In the genomic region with DNA sequence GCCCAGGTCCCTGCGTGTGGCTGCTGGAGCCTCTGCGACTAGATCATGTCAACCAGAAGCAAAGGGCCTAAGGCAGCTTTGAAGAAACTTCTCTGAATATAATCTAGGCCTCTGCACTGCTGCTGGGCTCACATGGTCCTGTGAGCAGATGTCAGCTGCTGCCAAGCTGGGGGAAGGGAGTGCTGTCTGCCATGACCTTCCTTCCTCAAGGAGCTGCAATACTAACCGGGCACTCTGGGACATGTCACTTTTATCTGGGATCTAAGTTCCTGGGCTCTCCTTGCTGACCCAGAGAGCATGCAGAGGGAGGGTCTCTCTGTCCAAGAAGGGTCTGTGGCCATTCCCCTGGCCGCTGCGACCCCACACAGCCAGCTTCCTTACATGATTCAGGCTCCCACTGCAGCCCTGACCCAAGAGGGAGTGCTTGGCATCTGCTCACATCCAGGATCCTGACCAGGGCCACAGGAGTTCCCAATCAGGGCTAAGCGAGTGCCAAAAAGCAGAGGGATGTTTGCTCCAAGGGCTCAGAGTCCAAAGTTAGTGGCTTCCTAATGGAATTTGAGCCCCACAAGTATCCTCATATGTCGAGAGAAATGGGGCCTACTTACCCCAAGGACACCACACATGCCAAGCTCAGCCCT, we compare ENCODE assay signal across 31 cellular contexts.
DNase-seq lines count a peak whose midpoint lies in the region; ATAC-seq and TF ChIP-seq lines count a peak whose summit lies in the region.
"Had no signal": no experiment of that assay in that cellular context is flagged by ENCODE, and none has a peak within 500 bp of the region (broad histone marks: within the 10 kb centered on the region; RNA-seq: fewer than 3 reads in every experiment).

No MANE protein-coding gene starts in this region.

- no peak overlapping the region for H3K27ac Mint-ChIP-seq in natural killer cell treated with Interleukin-12 subunit alpha and Interleukin-12 subunit beta and Interleukin-15 and Interleukin-18, amount 100 ng/mL, for 72 hours
- H3K27ac Mint-ChIP-seq: activated CD4-positive, alpha-beta T cell treated with anti-CD3 and anti-CD28 coated beads for 36 hours; activated CD8-positive, alpha-beta T cell treated with anti-CD3 and anti-CD28 coated beads for 36 hours; activated naive CD4-positive, alpha-beta T cell treated with anti-CD3 and anti-CD28 coated beads, Interleukin-2, amount 10 ng/mL, durations not matched to agents 7 days and 5 days; activated T-helper 17 cell treated with anti-CD3 and anti-CD28 coated beads, Interleukin-2, amount 50 U/mL, for 72 hours; CD4-positive, alpha-beta T cell had no signal

- H3K27ac ChIP-seq in BLaER1 treated with 17β-estradiol and CSF1 and Interleukin-3, amounts not matched to agents 10 nM and 100 nM, result peak overlapping the region in 2 of 11 experiments; percentile 12 to 34; a peak in 1 of 22 replicates
- H3K27ac ChIP-seq in liver (ENCODE audit: low read depth in 1 of 2, low read length in 2 of 2), result no peak overlapping the region
- H3K27ac ChIP-seq: body of pancreas, gastroesophageal sphincter, thoracic aorta, uterus had no signal

- peaks cover 0 to 2% of the 10 kb centered on the region in 2 donors for H3K27me3 Mint-ChIP-seq in natural killer cell treated with Interleukin-12 subunit alpha and Interleukin-12 subunit beta and Interleukin-15 and Interleukin-18, amount 100 ng/mL, for 72 hours
- H3K27me3 Mint-ChIP-seq: activated CD4-positive, alpha-beta T cell treated with anti-CD3 and anti-CD28 coated beads for 36 hours; activated CD8-positive, alpha-beta T cell treated with anti-CD3 and anti-CD28 coated beads for 36 hours; activated T-helper 17 cell treated with anti-CD3 and anti-CD28 coated beads, Interleukin-2, amount 50 U/mL, for 72 hours; CD4-positive, alpha-beta T cell had no signal

- no peaks in the 10 kb centered on the region for H3K4me1 Mint-ChIP-seq in natural killer cell treated with Interleukin-12 subunit alpha and Interleukin-12 subunit beta and Interleukin-15 and Interleukin-18, amount 100 ng/mL, for 72 hours (ENCODE audit: low read depth in 2 of 2)
- H3K4me1 Mint-ChIP-seq: activated CD4-positive, alpha-beta T cell treated with anti-CD3 and anti-CD28 coated beads for 36 hours; activated naive CD4-positive, alpha-beta T cell treated with anti-CD3 and anti-CD28 coated beads, Interleukin-2, amount 10 ng/mL, durations not matched to agents 7 days and 5 days; activated T-helper 17 cell treated with anti-CD3 and anti-CD28 coated beads, Interleukin-2, amount 50 U/mL, for 72 hours had no signal

- DNase-seq in Right ventricle myocardium superior, result peak; percentile 64
- DNase-seq in sciatic nerve (ENCODE audit: low spot score), result no peak
- DNase-seq in cortex of kidney (lab: John Stamatoyannopoulos, UW), result no peak
- no peak for DNase-seq in NCI-H1417 treated with DMSO at 0.1 percent for 48 hours (lab: John Stamatoyannopoulos, UW)
- DNase-seq in natural killer cell treated with Interleukin-12 subunit alpha and Interleukin-12 subunit beta and Interleukin-15 and Interleukin-18, amount 100 ng/mL, for 72 hours (ENCODE audit: low spot score), result no peak
- no peak for DNase-seq in NCI-H2227 (lab: John Stamatoyannopoulos, UW; ENCODE audit: unreplicated experiment)
- DNase-seq: activated CD4-positive, alpha-beta T cell treated with anti-CD3 and anti-CD28 coated beads for 36 hours; activated CD8-positive, alpha-beta memory T cell treated with anti-CD3 and anti-CD28 coated beads, Interleukin-2, amount 50 U/mL, for 48 hours; activated CD8-positive, alpha-beta T cell treated with anti-CD3 and anti-CD28 coated beads for 36 hours; activated naive CD4-positive, alpha-beta T cell treated with anti-CD3 and anti-CD28 coated beads, Interleukin-2, amount 10 ng/mL, durations not matched to agents 7 days and 5 days; CD4-positive, alpha-beta T cell; cerebellar nuclear complex; hypothalamus; KG1; mesenchymal stem cell; NCI-H1105; NCI-H2029; NCI-H526 treated with DMSO at 0.1 percent for 48 hours; SHP77 treated with DMSO at 0.1 percent for 48 hours; stimulated activated CD4-positive, alpha-beta T cell treated with anti-CD3 and anti-CD28 coated beads, Interleukin-1b, Interleukin-23, amount 100 ng/mL, for 48 hours; stimulated activated naive CD4-positive, alpha-beta T cell treated with Interleukin-2 at 50 U/mL for 16 hours; T-helper 2 cell; uterus had no signal

- WGBS in liver, result 59% methylated on average over 7 of the region's 7 CpGs

- H3K9me3 ChIP-seq in BLaER1 treated with 17β-estradiol and CSF1 and Interleukin-3, amounts not matched to agents 10 nM and 100 nM (replicated peaks in 1 of 11), result peaks cover 22 to 25% (median 24%) of the 10 kb centered on the region in 11 experiments
- no peaks in the 10 kb centered on the region for H3K9me3 ChIP-seq in liver (ENCODE audit: control insufficient read depth in 4 of 4, low read length in 3 of 4)
- H3K9me3 ChIP-seq: body of pancreas, gastroesophageal sphincter, thoracic aorta, uterus had no signal

- ATAC-seq in Right ventricle myocardium superior (ENCODE audit: poor library complexity) (peak; percentile 84), sciatic nerve (peak; percentile 34)
- no peak for ATAC-seq in natural killer cell treated with Interleukin-12 subunit alpha and Interleukin-12 subunit beta and Interleukin-15 and Interleukin-18, amount 100 ng/mL, for 72 hours
- ATAC-seq: activated CD4-positive, alpha-beta T cell treated with anti-CD3 and anti-CD28 coated beads for 36 hours; activated CD8-positive, alpha-beta T cell treated with anti-CD3 and anti-CD28 coated beads for 36 hours; activated T-helper 17 cell treated with anti-CD3 and anti-CD28 coated beads, Interleukin-2, amount 50 U/mL, for 72 hours; body of pancreas; gastroesophageal sphincter; Panc1 had no signal

- peak overlapping the region in 1 of 11 experiments; percentile 0; a peak in 1 of 22 replicates for H3K9ac ChIP-seq in BLaER1 treated with 17β-estradiol and CSF1 and Interleukin-3, amounts not matched to agents 10 nM and 100 nM
- H3K9ac ChIP-seq in liver (ENCODE audit: low read depth in 1 of 2, low read length in 2 of 2), result no peak overlapping the region

- H3K36me3 Mint-ChIP-seq in natural killer cell treated with Interleukin-12 subunit alpha and Interleukin-12 subunit beta and Interleukin-15 and Interleukin-18, amount 100 ng/mL, for 72 hours, result no peaks in the 10 kb centered on the region
- H3K36me3 Mint-ChIP-seq: activated naive CD4-positive, alpha-beta T cell treated with anti-CD3 and anti-CD28 coated beads, Interleukin-2, amount 10 ng/mL, durations not matched to agents 7 days and 5 days had no signal

- H4K20me1 ChIP-seq in BLaER1 treated with 17β-estradiol and CSF1 and Interleukin-3, amounts not matched to agents 10 nM and 100 nM, result no peaks in the 10 kb centered on the region

- H3K4me2 ChIP-seq in BLaER1 treated with 17β-estradiol and CSF1 and Interleukin-3, amounts not matched to agents 10 nM and 100 nM, result peak overlapping the region in 10 of 11 experiments; percentile 10 to 71 (median 54); a peak in 17 of 22 replicates
- H3K4me2 ChIP-seq: smooth muscle cell had no signal

- H3K4me3 Mint-ChIP-seq in natural killer cell treated with Interleukin-12 subunit alpha and Interleukin-12 subunit beta and Interleukin-15 and Interleukin-18, amount 100 ng/mL, for 72 hours, result no peak overlapping the region
- H3K4me3 Mint-ChIP-seq: activated CD4-positive, alpha-beta T cell treated with anti-CD3 and anti-CD28 coated beads for 36 hours; activated CD8-positive, alpha-beta T cell treated with anti-CD3 and anti-CD28 coated beads for 36 hours; activated naive CD4-positive, alpha-beta T cell treated with anti-CD3 and anti-CD28 coated beads, Interleukin-2, amount 10 ng/mL, durations not matched to agents 7 days and 5 days; activated T-helper 17 cell treated with anti-CD3 and anti-CD28 coated beads, Interleukin-2, amount 50 U/mL, for 72 hours; CD4-positive, alpha-beta T cell had no signal

- TF ChIP-seq RAD21 in liver (IDR thresholded peaks at IDR 0.05), result no peak

- peaks cover 0 to 19% (median 15%) of the 10 kb centered on the region in 10 experiments; a peak in 15 of 20 replicates for H3K4me1 ChIP-seq in BLaER1 treated with 17β-estradiol and CSF1 and Interleukin-3, amounts not matched to agents 10 nM and 100 nM
- H3K4me1 ChIP-seq in liver (ENCODE audit: control insufficient read depth in 4 of 4, insufficient read depth in 4 of 4, low read length in 3 of 4), result peaks cover 5 to 18% (median 15%) of the 10 kb centered on the region in 4 donors
- H3K4me1 ChIP-seq: uterus had no signal

- intact Hi-C loops in Right ventricle myocardium superior (cut with DNase I), result no loop called here
- intact Hi-C loops in sciatic nerve (cut with DNase I), result no loop called here

- H3K4me3 ChIP-seq in BLaER1 treated with 17β-estradiol and CSF1 and Interleukin-3, amounts not matched to agents 10 nM and 100 nM, result no peak overlapping the region
- H3K4me3 ChIP-seq in liver (ENCODE audit: low read depth in 1 of 3, low read length in 3 of 3), result no peak overlapping the region
- H3K4me3 ChIP-seq: body of pancreas, gastroesophageal sphincter, smooth muscle cell, thoracic aorta, uterus had no signal

- no peaks in the 10 kb centered on the region for H3K36me3 ChIP-seq in BLaER1 treated with 17β-estradiol and CSF1 and Interleukin-3, amounts not matched to agents 10 nM and 100 nM
- H3K36me3 ChIP-seq in liver (ENCODE audit: control insufficient read depth in 4 of 4, insufficient read depth in 3 of 4, low read depth in 1 of 4, low read length in 3 of 4), result no peaks in the 10 kb centered on the region
- H3K36me3 ChIP-seq: gastroesophageal sphincter, thoracic aorta, uterus had no signal

- no peaks in the 10 kb centered on the region for H3K27me3 ChIP-seq in BLaER1 treated with 17β-estradiol and CSF1 and Interleukin-3, amounts not matched to agents 10 nM and 100 nM
- no peaks in the 10 kb centered on the region for H3K27me3 ChIP-seq in liver (ENCODE audit: control insufficient read depth in 4 of 4, insufficient read depth in 4 of 4, low read length in 3 of 4)
- H3K27me3 ChIP-seq: body of pancreas, gastroesophageal sphincter, uterus had no signal

- H3K9me3 Mint-ChIP-seq in natural killer cell treated with Interleukin-12 subunit alpha and Interleukin-12 subunit beta and Interleukin-15 and Interleukin-18, amount 100 ng/mL, for 72 hours, result no peaks in the 10 kb centered on the region
- H3K9me3 Mint-ChIP-seq: activated CD8-positive, alpha-beta T cell treated with anti-CD3 and anti-CD28 coated beads for 36 hours; activated naive CD4-positive, alpha-beta T cell treated with anti-CD3 and anti-CD28 coated beads, Interleukin-2, amount 10 ng/mL, durations not matched to agents 7 days and 5 days; activated T-helper 17 cell treated with anti-CD3 and anti-CD28 coated beads, Interleukin-2, amount 50 U/mL, for 72 hours; CD4-positive, alpha-beta T cell had no signal

- no peak for TF ChIP-seq CTCF in liver (IDR thresholded peaks at IDR 0.05; ENCODE audit: low read depth, low read length, missing input control)

TF ChIP-seq in liver, 16 proteins besides CTCF, POLR2A, EP300 and RAD21 (continues in another document):
- no peak for TF ChIP-seq EGR1 (IDR thresholded peaks at IDR 0.05; ENCODE audit: low read depth in 2 of 2)

Comparison
In these comparisons a context has a peak if more than half of its experiments do, and no peak if none do; other contexts are left out.
1. ATAC-seq: peak in Right ventricle myocardium superior (single experiment) and sciatic nerve (single experiment); none in natural killer cell treated with Interleukin-12 subunit alpha and Interleukin-12 subunit beta and Interleukin-15 and Interleukin-18, amount 100 ng/mL, for 72 hours (0 of 2).